Comparison of ENCODE assay signal across 15 cellular contexts in the genomic region with DNA sequence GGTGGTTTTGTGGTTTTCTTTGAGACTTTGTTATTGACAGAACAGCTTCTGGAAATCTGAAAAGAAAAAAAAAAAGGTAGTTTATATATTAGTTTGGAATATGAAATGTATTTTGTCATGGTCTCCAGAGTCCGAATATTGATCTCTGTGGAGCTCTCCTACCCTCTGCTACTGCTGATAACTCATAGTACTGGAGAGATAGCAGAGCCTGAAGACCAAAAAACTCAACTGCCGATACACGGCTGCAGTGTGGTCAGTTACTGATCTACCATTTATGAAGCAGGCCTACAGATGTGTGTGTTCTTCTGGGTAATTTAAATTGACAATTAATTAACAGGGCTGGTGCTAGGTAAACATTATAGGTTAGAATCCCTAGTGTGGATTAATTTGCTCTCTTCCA.
"Had no signal": no experiment of that assay in that cellular context is flagged by ENCODE, and none has a peak within 500 bp of the region (broad histone marks: within the 10 kb centered on the region; RNA-seq: fewer than 3 reads in every experiment).

No MANE protein-coding gene starts in this region.

- H3K9me3 ChIP-seq: ascending aorta, colonic mucosa, lower lobe of right lung, pancreas had no signal

- H3K36me3 ChIP-seq: colonic mucosa had no signal

- H3K27me3 Mint-ChIP-seq: activated CD4-positive, alpha-beta T cell treated with anti-CD3 and anti-CD28 coated beads for 36 hours; central memory CD8-positive, alpha-beta T cell; stimulated activated memory B cell treated with anti-CD40 and anti-IgM and Interleukin-4, amounts not matched to agents 10 μg/mL and 1 μg/mL and 100 μg/mL, for 72 hours had no signal

- DNase-seq: activated CD4-positive, alpha-beta T cell treated with anti-CD3 and anti-CD28 coated beads for 36 hours; activated CD4-positive, alpha-beta T cell treated with anti-CD3 and anti-CD28 coated beads, Interleukin-2, amount 50 U/mL, for 48 hours; colonic mucosa; foreskin melanocyte; glutamatergic neuron; hippocampal formation; lower lobe of right lung; pancreas; stimulated activated CD4-positive, alpha-beta T cell treated with anti-CD3 and anti-CD28 coated beads, Interleukin-4, amount 100 ng/mL, for 24 hours had no signal

- H3K4me3 ChIP-seq: ascending aorta, colonic mucosa, lower lobe of right lung, pancreas had no signal

- FAIRE-seq: keratinocyte, pancreas, TTC549 had no signal

- ATAC-seq: activated CD4-positive, alpha-beta T cell treated with anti-CD3 and anti-CD28 coated beads for 36 hours; lower lobe of right lung; pancreas; sciatic nerve; stimulated activated memory B cell treated with anti-CD40 and anti-IgM and Interleukin-4, amounts not matched to agents 10 μg/mL and 1 μg/mL and 100 μg/mL, for 72 hours had no signal

- H3K4me1 ChIP-seq: colonic mucosa had no signal

- H3K4me1 Mint-ChIP-seq: stimulated activated memory B cell treated with anti-CD40 and anti-IgM and Interleukin-4, amounts not matched to agents 10 μg/mL and 1 μg/mL and 100 μg/mL, for 72 hours had no signal

- H3K27ac Mint-ChIP-seq: activated CD4-positive, alpha-beta T cell treated with anti-CD3 and anti-CD28 coated beads for 36 hours; stimulated activated memory B cell treated with anti-CD40 and anti-IgM and Interleukin-4, amounts not matched to agents 10 μg/mL and 1 μg/mL and 100 μg/mL, for 72 hours had no signal

- H3K27ac ChIP-seq: ascending aorta, colonic mucosa, lower lobe of right lung, pancreas had no signal

- H3K27me3 ChIP-seq: ascending aorta, colonic mucosa, pancreas had no signal

- H3K4me3 Mint-ChIP-seq: activated CD4-positive, alpha-beta T cell treated with anti-CD3 and anti-CD28 coated beads for 36 hours; central memory CD8-positive, alpha-beta T cell; stimulated activated memory B cell treated with anti-CD40 and anti-IgM and Interleukin-4, amounts not matched to agents 10 μg/mL and 1 μg/mL and 100 μg/mL, for 72 hours had no signal

- H3K9me3 Mint-ChIP-seq: central memory CD8-positive, alpha-beta T cell; stimulated activated memory B cell treated with anti-CD40 and anti-IgM and Interleukin-4, amounts not matched to agents 10 μg/mL and 1 μg/mL and 100 μg/mL, for 72 hours had no signal
